In genomic region chr10:19579841-19580240, GRCh38 we compare ENCODE assay signal across 30 cellular contexts.
"Had no signal": no experiment of that assay in that cellular context is flagged by ENCODE, and none has a peak within 500 bp of the region (broad histone marks: within the 10 kb centered on the region; RNA-seq: fewer than 3 reads in every experiment).

No MANE protein-coding gene starts in this region.

- DNase-seq: colonic mucosa; effector memory CD4-positive, alpha-beta T cell; foreskin keratinocyte; heart right ventricle; hippocampal formation; left cardiac atrium; left lung; mesenchymal stem cell; mucosa of descending colon; naive B cell; nephron progenitor cell; nucleus accumbens; ovary; posterior cingulate gyrus; psoas muscle; right cardiac atrium; sigmoid colon; spleen; stimulated activated CD4-positive, alpha-beta T cell treated with anti-CD3 and anti-CD28 coated beads, Interleukin-4, amount 100 ng/mL, for 4 hours; upper lobe of right lung; uterus had no signal

- H3K4me3 ChIP-seq: colonic mucosa, esophagus muscularis mucosa, gastroesophageal sphincter, heart right ventricle, left lung, mucosa of descending colon, ovary, psoas muscle, sigmoid colon, skin epidermis, spleen, thoracic aorta, tibial nerve, upper lobe of right lung, uterus had no signal

- H3K36me3 Mint-ChIP-seq: naive B cell; stimulated activated memory B cell treated with anti-CD40 and anti-IgM and Interleukin-4, amounts not matched to agents 10 μg/mL and 1 μg/mL and 100 μg/mL, for 72 hours had no signal

- H3K27ac Mint-ChIP-seq: dendritic cell treated with granulocyte-macrophage colony-stimulating factor and Interleukin-4, amounts not matched to agents 40 ng/mL and 50 ng/mL, for 4 days; mesothelial cell of epicardium; naive B cell; nephron progenitor cell; stimulated activated memory B cell treated with anti-CD40 and anti-IgM and Interleukin-4, amounts not matched to agents 10 μg/mL and 1 μg/mL and 100 μg/mL, for 72 hours; stimulated activated naive CD8-positive, alpha-beta T cell treated with anti-CD3 and anti-CD28 coated beads, Interleukin-15, Interleukin-2, amounts not matched to agents 100 ng/mL and 50 ng/mL, for 24 hours had no signal

- H3K4me1 Mint-ChIP-seq: naive B cell; stimulated activated memory B cell treated with anti-CD40 and anti-IgM and Interleukin-4, amounts not matched to agents 10 μg/mL and 1 μg/mL and 100 μg/mL, for 72 hours had no signal

- H3K4me3 Mint-ChIP-seq: dendritic cell treated with granulocyte-macrophage colony-stimulating factor and Interleukin-4, amounts not matched to agents 40 ng/mL and 50 ng/mL, for 4 days; mesothelial cell of epicardium; naive B cell; nephron progenitor cell; stimulated activated memory B cell treated with anti-CD40 and anti-IgM and Interleukin-4, amounts not matched to agents 10 μg/mL and 1 μg/mL and 100 μg/mL, for 72 hours; stimulated activated naive CD8-positive, alpha-beta T cell treated with anti-CD3 and anti-CD28 coated beads, Interleukin-15, Interleukin-2, amounts not matched to agents 100 ng/mL and 50 ng/mL, for 24 hours had no signal

- H3K27me3 Mint-ChIP-seq: dendritic cell treated with granulocyte-macrophage colony-stimulating factor and Interleukin-4, amounts not matched to agents 40 ng/mL and 50 ng/mL, for 4 days; naive B cell; stimulated activated memory B cell treated with anti-CD40 and anti-IgM and Interleukin-4, amounts not matched to agents 10 μg/mL and 1 μg/mL and 100 μg/mL, for 72 hours; stimulated activated naive CD8-positive, alpha-beta T cell treated with anti-CD3 and anti-CD28 coated beads, Interleukin-15, Interleukin-2, amounts not matched to agents 100 ng/mL and 50 ng/mL, for 24 hours had no signal

- H3K9me3 Mint-ChIP-seq: dendritic cell treated with granulocyte-macrophage colony-stimulating factor and Interleukin-4, amounts not matched to agents 40 ng/mL and 50 ng/mL, for 4 days had no signal
